19 cellular contexts compared by ENCODE assay signal in genomic region chr5:127428748-127429147, GRCh38.
DNase-seq lines count a peak whose midpoint lies in the region; ATAC-seq and TF ChIP-seq lines count a peak whose summit lies in the region.
"Had no signal": no experiment of that assay in that cellular context is flagged by ENCODE, and none has a peak within 500 bp of the region (broad histone marks: within the 10 kb centered on the region; RNA-seq: fewer than 3 reads in every experiment).

No MANE protein-coding gene starts in this region.

- DNase-seq in Right ventricle myocardium superior = no peak
- no peak for DNase-seq in right atrium auricular region (ENCODE audit: low spot score)
- peak; percentile 11 for DNase-seq in fibroblast of pulmonary artery (ENCODE audit: low read depth)
- DNase-seq in neural crest cell (ENCODE audit: low read depth, low spot score) = no peak
- no peak for DNase-seq in type B pancreatic cell (ENCODE audit: extremely low spot score, unreplicated experiment)
- DNase-seq in GM20000 (ENCODE audit: low spot score) = no peak
- DNase-seq: activated CD8-positive, alpha-beta T cell treated with anti-CD3 and anti-CD28 coated beads for 36 hours; activated T-cell treated with anti-CD3 and anti-CD28 coated beads, Interleukin-2, amount 50 U/mL, for 4 hours; dermis blood vessel endothelial cell; NCI-H1694; T-helper 17 cell; transverse colon had no signal

- H3K9me3 Mint-ChIP-seq in neural crest cell (no peaks in the 10 kb centered on the region), type B pancreatic cell (no peaks in the 10 kb centered on the region)
- H3K9me3 Mint-ChIP-seq: activated CD8-positive, alpha-beta T cell treated with anti-CD3 and anti-CD28 coated beads for 36 hours; activated naive CD4-positive, alpha-beta T cell treated with anti-CD3 and anti-CD28 coated beads, Interleukin-2, amount 50 U/mL, for 24 hours; activated T-cell treated with anti-CD3 and anti-CD28 coated beads, Interleukin-2, amount 50 U/mL, for 4 hours; IgD-negative memory B cell; natural killer cell treated with Interleukin-12 subunit alpha and Interleukin-12 subunit beta and Interleukin-15 and Interleukin-18, amount 100 ng/mL, for 72 hours had no signal

- TF ChIP-seq CTCF in right atrium auricular region (IDR thresholded peaks at IDR 0.05) = no peak
- TF ChIP-seq CTCF in fibroblast of pulmonary artery (IDR thresholded peaks at IDR 0.05; ENCODE audit: low read length, missing control alignments) = no peak
- TF ChIP-seq CTCF in neural crest cell (conservative IDR thresholded peaks at IDR 0.05) = no peak
- no peak for TF ChIP-seq CTCF in type B pancreatic cell (conservative IDR thresholded peaks at IDR 0.05)
- TF ChIP-seq CTCF in GM20000 (IDR thresholded peaks at IDR 0.05; ENCODE audit: extremely low read depth, missing control alignments) = no peak

- peaks cover 19% of the 10 kb centered on the region for H3K36me3 Mint-ChIP-seq in neural crest cell (ENCODE audit: low read depth)
- no peaks in the 10 kb centered on the region for H3K36me3 Mint-ChIP-seq in type B pancreatic cell
- H3K36me3 Mint-ChIP-seq: activated naive CD4-positive, alpha-beta T cell treated with anti-CD3 and anti-CD28 coated beads, Interleukin-2, amount 50 U/mL, for 24 hours; natural killer cell treated with Interleukin-12 subunit alpha and Interleukin-12 subunit beta and Interleukin-15 and Interleukin-18, amount 100 ng/mL, for 72 hours had no signal

- H3K4me3 Mint-ChIP-seq in neural crest cell (peak overlapping the region; percentile 71), type B pancreatic cell (peak overlapping the region; percentile 14)
- H3K4me3 Mint-ChIP-seq: activated CD8-positive, alpha-beta T cell treated with anti-CD3 and anti-CD28 coated beads for 36 hours; activated naive CD4-positive, alpha-beta T cell treated with anti-CD3 and anti-CD28 coated beads, Interleukin-2, amount 50 U/mL, for 24 hours; activated T-cell treated with anti-CD3 and anti-CD28 coated beads, Interleukin-2, amount 50 U/mL, for 4 hours; IgD-negative memory B cell; natural killer cell treated with Interleukin-12 subunit alpha and Interleukin-12 subunit beta and Interleukin-15 and Interleukin-18, amount 100 ng/mL, for 72 hours; T-helper 17 cell; WTC11 had no signal

- ATAC-seq in Right ventricle myocardium superior (ENCODE audit: poor library complexity) = peak; percentile 32
- no peak for ATAC-seq in GM21381 (IDR thresholded peaks at IDR 0.05; ENCODE audit: unreplicated experiment)
- no peak for ATAC-seq in HG02884 (IDR thresholded peaks at IDR 0.05; ENCODE audit: unreplicated experiment)
- ATAC-seq: activated CD8-positive, alpha-beta T cell treated with anti-CD3 and anti-CD28 coated beads for 36 hours; activated T-cell treated with anti-CD3 and anti-CD28 coated beads, Interleukin-2, amount 50 U/mL, for 4 hours; gastroesophageal sphincter; natural killer cell treated with Interleukin-12 subunit alpha and Interleukin-12 subunit beta and Interleukin-15 and Interleukin-18, amount 100 ng/mL, for 72 hours; T-helper 17 cell; WTC11 had no signal

- no peaks in the 10 kb centered on the region for H3K9me3 ChIP-seq in right atrium auricular region
- H3K9me3 ChIP-seq: gastroesophageal sphincter, transverse colon had no signal

- H3K27ac Mint-ChIP-seq in neural crest cell (ENCODE audit: unreplicated experiment) = peak overlapping the region; percentile 90
- H3K27ac Mint-ChIP-seq in type B pancreatic cell = no peak overlapping the region
- H3K27ac Mint-ChIP-seq: activated CD8-positive, alpha-beta T cell treated with anti-CD3 and anti-CD28 coated beads for 36 hours; activated naive CD4-positive, alpha-beta T cell treated with anti-CD3 and anti-CD28 coated beads, Interleukin-2, amount 50 U/mL, for 24 hours; IgD-negative memory B cell; natural killer cell treated with Interleukin-12 subunit alpha and Interleukin-12 subunit beta and Interleukin-15 and Interleukin-18, amount 100 ng/mL, for 72 hours; T-helper 17 cell; WTC11 had no signal

- H3K27me3 Mint-ChIP-seq in neural crest cell (ENCODE audit: low read depth) (no peaks in the 10 kb centered on the region), type B pancreatic cell (peaks cover 8% of the 10 kb centered on the region)
- H3K27me3 Mint-ChIP-seq: IgD-negative memory B cell had no signal

- H3K36me3 ChIP-seq in right atrium auricular region = no peaks in the 10 kb centered on the region
- H3K36me3 ChIP-seq: gastroesophageal sphincter, transverse colon had no signal

- peaks cover 0 to 13% of the 10 kb centered on the region in 2 donors for H3K4me1 ChIP-seq in right atrium auricular region
- H3K4me1 ChIP-seq: gastroesophageal sphincter had no signal

- H3K4me1 Mint-ChIP-seq in neural crest cell (peaks cover 86% of the 10 kb centered on the region), type B pancreatic cell (ENCODE audit: unreplicated experiment) (peaks cover 67% of the 10 kb centered on the region)
- H3K4me1 Mint-ChIP-seq: activated naive CD4-positive, alpha-beta T cell treated with anti-CD3 and anti-CD28 coated beads, Interleukin-2, amount 50 U/mL, for 24 hours; IgD-negative memory B cell; T-helper 17 cell had no signal

- intact Hi-C loops in Right ventricle myocardium superior (cut with DNase I) = no loop called here

- H3K4me3 ChIP-seq in right atrium auricular region (no peak overlapping the region), fibroblast of pulmonary artery (replicated peaks; ENCODE audit: low read depth, low read length) (no peak overlapping the region)
- H3K4me3 ChIP-seq: gastroesophageal sphincter, transverse colon had no signal

- H3K27ac ChIP-seq in right atrium auricular region = no peak overlapping the region
- H3K27ac ChIP-seq: gastroesophageal sphincter, transverse colon had no signal

- H3K27me3 ChIP-seq in right atrium auricular region = no peaks in the 10 kb centered on the region
- H3K27me3 ChIP-seq: gastroesophageal sphincter, transverse colon had no signal
